Comparison of ENCODE assay signal across 8 cellular contexts in the genomic region with DNA sequence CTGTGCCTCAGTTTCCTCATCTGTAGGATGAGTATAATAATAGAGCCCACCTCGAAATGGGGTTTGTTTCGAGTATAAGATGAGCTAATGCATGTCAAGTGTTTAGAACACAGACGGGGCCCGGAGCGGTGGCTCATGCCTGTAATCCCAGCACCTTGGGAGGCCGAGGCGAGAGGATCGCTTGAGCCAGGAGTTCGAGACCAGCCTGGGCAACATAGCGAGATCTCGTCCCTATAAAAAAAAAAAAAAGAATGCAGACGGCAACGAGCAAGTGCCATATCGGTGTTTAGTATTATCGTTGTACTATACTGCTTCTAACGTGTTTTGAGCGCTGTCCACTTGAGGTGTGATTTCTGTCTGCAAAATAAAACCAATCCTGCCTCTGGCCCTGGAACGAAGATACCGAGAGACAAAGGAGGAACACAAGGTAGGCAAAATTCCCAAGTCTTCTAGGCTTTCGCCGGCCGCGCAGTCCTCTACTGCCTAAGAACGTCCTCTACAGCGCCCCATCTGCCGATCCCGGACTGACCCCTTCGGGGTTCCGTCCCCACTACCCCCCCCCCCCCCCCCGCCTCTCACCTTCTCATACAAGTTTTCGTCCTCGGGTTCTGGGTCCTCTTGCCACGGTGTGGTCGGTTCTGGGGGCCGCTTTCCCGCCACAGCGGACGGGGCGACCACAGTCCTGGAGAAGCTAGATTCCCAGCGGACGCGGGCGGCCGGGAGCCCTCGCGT. TPM values are rescaled to one million over a fixed set of nuclear protein-coding genes. Genes with fewer than 3 reads are reported as not detected.
DNase-seq lines count a peak whose midpoint lies in the region; ATAC-seq lines count a peak whose summit lies in the region.

No MANE protein-coding gene starts in this region.

- peak overlapping the region; percentile 95 to 98 (median 96) for H3K27ac Mint-ChIP-seq in immature natural killer cell

- H3K4me3 ChIP-seq in skeletal muscle tissue (ENCODE audit: low read length in 3 of 3), result peak overlapping the region; percentile 78 to 89 (median 85)

- H3K27ac ChIP-seq in skeletal muscle tissue (ENCODE audit: low read depth, low read length), result peak overlapping the region; percentile 93

- no peaks in the 10 kb centered on the region for H3K36me3 Mint-ChIP-seq in immature natural killer cell

- H3K4me1 ChIP-seq in skeletal muscle tissue (ENCODE audit: control insufficient read depth in 3 of 3, insufficient read depth in 3 of 3, low read length in 3 of 3), result peaks cover 16 to 22% (median 21%) of the 10 kb centered on the region in 3 donors

- H3K36me3 ChIP-seq in skeletal muscle tissue (ENCODE audit: control insufficient read depth in 3 of 3, insufficient read depth in 3 of 3, low read length in 3 of 3), result peaks cover 5 to 12% (median 9%) of the 10 kb centered on the region in 3 donors

- DNase-seq in Right ventricle myocardium inferior (ENCODE audit: missing footprints), result no peak
- DNase-seq in cardiac septum (ENCODE audit: low spot score), result no peak
- peak; percentile 44 for DNase-seq in NOMO-1 treated with dmso at 0.1 percent for 144 hours (lab: John Stamatoyannopoulos, UW; ENCODE audit: unreplicated experiment)
- peak; percentile 23 to 54 for DNase-seq in T47D (ENCODE audit: low read depth in 1 of 2, low spot score in 1 of 2)
- peak in 1 of 3 donors; percentile 10 for DNase-seq in immature natural killer cell

- H3K4me3 Mint-ChIP-seq in immature natural killer cell, result peak overlapping the region; percentile 95 to 97 (median 97)

- H3K4me1 Mint-ChIP-seq in immature natural killer cell, result peaks cover 34 to 38% of the 10 kb centered on the region in 2 donors

- H3K9me3 ChIP-seq in skeletal muscle tissue (ENCODE audit: control insufficient read depth in 3 of 3, low read length in 3 of 3), result no peaks in the 10 kb centered on the region

- ATAC-seq in Right ventricle myocardium inferior (peak; percentile 35), HG02763 (IDR thresholded peaks at IDR 0.05; ENCODE audit: unreplicated experiment) (peak; percentile 17), HG02623 (IDR thresholded peaks at IDR 0.05; ENCODE audit: unreplicated experiment) (no peak)

- peaks cover 0 to 13% (median 0%) of the 10 kb centered on the region in 3 donors for H3K27me3 ChIP-seq in skeletal muscle tissue (ENCODE audit: control insufficient read depth in 3 of 3, insufficient read depth in 3 of 3, low read length in 3 of 3)

- intact Hi-C loops in Right ventricle myocardium inferior (cut with DNase I) (loop anchor here (2.0 kb wide), 1 partner anchor 15 kb away; no protein-coding TSS in a partner anchor), cardiac septum (cut with DNase I) (no loop called here)

- peak overlapping the region; percentile 63 to 90 (median 88) for H3K9ac ChIP-seq in skeletal muscle tissue (ENCODE audit: low read depth in 1 of 3, low read length in 3 of 3)

- in situ Hi-C loops in T47D (cut with HindIII; ENCODE audit: low pct_unique_long_range_greater_than_20kb, low sequenced_read_pairs), result no loop called here

- H3K9me3 Mint-ChIP-seq in immature natural killer cell, result peaks cover 0 to 3% (median 0%) of the 10 kb centered on the region in 6 donors

- peaks cover 11 to 17% (median 15%) of the 10 kb centered on the region in 3 donors for H3K27me3 Mint-ChIP-seq in immature natural killer cell (ENCODE audit: low read depth in 3 of 3)

RNA-seq across cellular contexts. Expression of gene NDUFB11, which starts 0.4 kb away (rescaled TPM):
- total RNA-seq in Right ventricle myocardium inferior, result 212 TPM
- 109 TPM for total RNA-seq in cardiac septum
- 100 to 1,000 TPM; 124 to 208 (median 151) TPM for polyA plus RNA-seq in immature natural killer cell
- total RNA-seq in skeletal muscle tissue, result 75.2 TPM

RNA-seq across cellular contexts. Expression of gene RBM10, which starts 1.0 kb away (rescaled TPM):
- total RNA-seq in Right ventricle myocardium inferior (28.5 TPM), cardiac septum (27.1 TPM), skeletal muscle tissue (30.8 TPM)
- polyA plus RNA-seq in immature natural killer cell, result 10 to 100 TPM; 15.1 to 34.1 (median 18.0) TPM

RNA-seq across cellular contexts. Expression of gene UBA1, which starts 49.6 kb away (rescaled TPM):
- 93.5 TPM for total RNA-seq in Right ventricle myocardium inferior
- total RNA-seq in cardiac septum, result 160 TPM
- 100 to 1,000 TPM; 146 to 205 (median 167) TPM for polyA plus RNA-seq in immature natural killer cell
- total RNA-seq in skeletal muscle tissue, result 57.4 TPM

Comparison
In these comparisons a context has a peak if more than half of its experiments do, and no peak if none do; other contexts are left out.
1. DNase-seq: peak in NOMO-1 treated with dmso at 0.1 percent for 144 hours (single experiment) and T47D (2 of 2); none in Right ventricle myocardium inferior (single experiment) and cardiac septum (single experiment).